In the genomic region with DNA sequence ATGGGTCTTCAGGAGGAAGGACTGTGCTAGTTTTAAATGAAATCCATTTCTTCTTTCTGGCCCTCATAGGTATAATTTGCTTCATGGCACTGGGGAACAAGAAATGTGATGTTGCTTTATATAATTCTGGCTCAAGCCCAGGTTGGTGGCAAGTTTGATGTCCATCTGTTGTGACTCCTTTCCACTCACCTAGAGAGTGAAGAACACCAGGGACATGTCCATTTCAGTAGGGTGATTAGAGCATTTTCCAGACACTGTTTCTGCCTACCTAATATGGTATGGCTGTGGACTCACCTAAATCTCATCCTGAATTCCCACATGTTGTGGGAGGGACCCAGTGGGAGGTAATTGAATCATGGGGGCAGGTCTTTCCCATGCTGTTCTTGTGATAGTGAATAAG, we compare ENCODE assay signal across 3 cellular contexts.
"Had no signal": no experiment of that assay in that cellular context is flagged by ENCODE, and none has a peak within 500 bp of the region (broad histone marks: within the 10 kb centered on the region; RNA-seq: fewer than 3 reads in every experiment).

No MANE protein-coding gene starts in this region.

- DNase-seq: GDM1, GF-D8 had no signal

- ATAC-seq: GM12878 had no signal

- H3K4me3 ChIP-seq: GM12878 had no signal
